ENCODE assay signal across 18 cellular contexts in the genomic region with DNA sequence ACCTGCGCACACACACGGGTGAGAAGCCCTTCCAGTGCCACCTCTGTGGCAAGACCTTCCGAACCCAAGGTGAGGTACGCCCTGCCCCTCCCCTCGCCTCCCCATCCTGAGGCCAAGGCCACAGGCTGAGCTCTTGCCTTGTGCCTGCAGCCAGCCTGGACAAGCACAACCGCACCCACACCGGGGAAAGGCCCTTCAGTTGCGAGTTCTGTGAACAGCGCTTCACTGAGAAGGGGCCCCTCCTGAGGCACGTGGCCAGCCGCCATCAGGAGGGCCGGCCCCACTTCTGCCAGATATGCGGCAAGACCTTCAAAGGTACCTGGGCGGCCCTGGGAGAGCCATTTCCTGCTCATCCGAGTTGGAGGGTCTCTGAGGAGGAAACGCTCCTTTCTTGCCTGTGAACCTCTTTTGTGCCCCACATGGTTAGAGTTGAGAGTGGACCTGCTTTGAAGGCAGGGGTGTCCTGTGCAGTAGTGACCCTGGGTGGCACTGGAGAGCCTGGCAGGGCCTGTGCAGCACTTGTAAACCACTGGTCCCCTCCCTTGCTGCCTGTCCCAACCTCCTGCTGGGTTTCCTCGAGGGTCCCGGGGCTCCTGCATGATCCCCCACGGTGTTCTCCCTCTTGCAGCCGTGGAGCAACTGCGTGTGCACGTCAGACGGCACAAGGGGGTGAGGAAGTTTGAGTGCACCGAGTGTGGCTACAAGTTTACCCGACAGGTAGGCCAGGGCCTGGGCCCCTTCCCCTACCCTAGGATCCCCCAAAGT. TPM values are rescaled to one million over a fixed set of nuclear protein-coding genes. Genes with fewer than 3 reads are reported as not detected.
DNase-seq lines count a peak whose midpoint lies in the region; ATAC-seq, FAIRE-seq and TF ChIP-seq lines count a peak whose summit lies in the region.
"Had no signal": no experiment of that assay in that cellular context is flagged by ENCODE, and none has a peak within 500 bp of the region (broad histone marks: within the 10 kb centered on the region; RNA-seq: fewer than 3 reads in every experiment).

No MANE protein-coding gene starts in this region.

- no peak for FAIRE-seq in bronchial epithelial cell (lab: Jason Lieb, UNC)
- FAIRE-seq: H54 had no signal

- H3K9me3 ChIP-seq in cardiac muscle cell (ENCODE audit: low read depth) = no peaks in the 10 kb centered on the region
- no peaks in the 10 kb centered on the region for H3K9me3 ChIP-seq in right atrium auricular region
- H3K9me3 ChIP-seq in lung (ENCODE audit: control insufficient read depth in 2 of 2, insufficient read depth in 1 of 2, low read length in 1 of 2) = no peaks in the 10 kb centered on the region
- peaks cover 1% of the 10 kb centered on the region for H3K9me3 ChIP-seq in thymus (ENCODE audit: control insufficient read depth)
- H3K9me3 ChIP-seq: spleen, thoracic aorta had no signal

- H3K27ac ChIP-seq in cardiac muscle cell = peak overlapping the region; percentile 38
- peak overlapping the region in 1 of 2 donors; percentile 27 for H3K27ac ChIP-seq in right atrium auricular region
- H3K27ac ChIP-seq in lung (ENCODE audit: low read depth in 1 of 2, low read length in 1 of 2) = no peak overlapping the region
- peak overlapping the region; percentile 18 for H3K27ac ChIP-seq in thymus (ENCODE audit: low read depth)

- H3K4me1 ChIP-seq in cardiac muscle cell (ENCODE audit: low read depth) (no peaks in the 10 kb centered on the region), right atrium auricular region (peaks cover 0 to 77% of the 10 kb centered on the region in 2 donors), lung (ENCODE audit: control insufficient read depth in 2 of 2, insufficient read depth in 2 of 2, low read length in 2 of 2) (peaks cover 0 to 5% of the 10 kb centered on the region in 2 donors), thymus (ENCODE audit: control insufficient read depth, insufficient read depth, low read length) (peaks cover 25% of the 10 kb centered on the region)

- TF ChIP-seq CTCF in cardiac muscle cell (IDR thresholded peaks at IDR 0.05; ENCODE audit: low read depth, low read length) (no peak), right atrium auricular region (IDR thresholded peaks at IDR 0.05) (no peak), bronchial epithelial cell (IDR thresholded peaks at IDR 0.05; ENCODE audit: insufficient read depth, low read length, severe bottlenecking) (no peak), lung (IDR thresholded peaks at IDR 0.05; ENCODE audit: control extremely low read depth, extremely low read depth) (no peak)

- peaks cover 45% of the 10 kb centered on the region for H3K36me3 ChIP-seq in cardiac muscle cell
- H3K36me3 ChIP-seq in right atrium auricular region = peaks cover 55% of the 10 kb centered on the region
- H3K36me3 ChIP-seq in bronchial epithelial cell (ENCODE audit: control insufficient read depth, insufficient read depth, low read length) = peaks cover 25% of the 10 kb centered on the region
- H3K36me3 ChIP-seq in lung (ENCODE audit: control insufficient read depth in 2 of 2, insufficient read depth in 2 of 2, low read length in 2 of 2) = peaks cover 0 to 45% of the 10 kb centered on the region in 2 donors
- peaks cover 52% of the 10 kb centered on the region for H3K36me3 ChIP-seq in thymus (ENCODE audit: control insufficient read depth, insufficient read depth)

- H3K4me3 ChIP-seq in cardiac muscle cell = no peak overlapping the region
- H3K4me3 ChIP-seq in right atrium auricular region = no peak overlapping the region
- H3K4me3 ChIP-seq in bronchial epithelial cell (ENCODE audit: low read depth, low read length) = no peak overlapping the region
- H3K4me3 ChIP-seq in lung = no peak overlapping the region
- no peak overlapping the region for H3K4me3 ChIP-seq in thymus (ENCODE audit: low read length)
- H3K4me3 ChIP-seq: spleen, thoracic aorta had no signal

- WGBS in lung, 2 donors = 78 to 82% methylated on average over 25 of the region's 25 CpGs
- WGBS in thymus = 92% methylated on average over 25 of the region's 25 CpGs

- ATAC-seq in lung (ENCODE audit: insufficient read depth, low FRiP score) (no peak), HG03457 (IDR thresholded peaks at IDR 0.05; ENCODE audit: unreplicated experiment) (no peak)
- ATAC-seq: T-cell had no signal

- no peak for DNase-seq in cardiac muscle cell (ENCODE audit: low read depth in 1 of 2, low spot score in 1 of 2)
- DNase-seq in right atrium auricular region (ENCODE audit: low spot score) = no peak
- DNase-seq in bronchial epithelial cell (ENCODE audit: low read depth) = peak; percentile 51
- peak; percentile 58 for DNase-seq in lung (ENCODE audit: low spot score)
- DNase-seq in germinal center (ENCODE audit: low spot score) = no peak
- no peak for DNase-seq in globus pallidus (ENCODE audit: low spot score)
- DNase-seq: activated CD4-positive, alpha-beta T cell treated with anti-CD3 and anti-CD28 coated beads for 48 hours; central memory CD4-positive, alpha-beta T cell; Karpas-422; NCI-H1694; NCI-H526 treated with DMSO at 0.1 percent for 48 hours; spleen; T-cell had no signal

- no peaks in the 10 kb centered on the region for H3K27me3 ChIP-seq in cardiac muscle cell
- H3K27me3 ChIP-seq in right atrium auricular region = no peaks in the 10 kb centered on the region
- no peaks in the 10 kb centered on the region for H3K27me3 ChIP-seq in bronchial epithelial cell (ENCODE audit: control insufficient read depth, insufficient read depth, low read length)
- H3K27me3 ChIP-seq in lung (ENCODE audit: control insufficient read depth, insufficient read depth) = no peaks in the 10 kb centered on the region
- H3K27me3 ChIP-seq in thymus (ENCODE audit: control insufficient read depth, insufficient read depth) = no peaks in the 10 kb centered on the region
- H3K27me3 ChIP-seq: spleen had no signal

RNA-seq across cellular contexts. Expression of gene ZBTB48, which starts 8.5 kb away (rescaled TPM):
- total RNA-seq in cardiac muscle cell (38.5 and 46.3 TPM in 2 replicates), right atrium auricular region (1 to 10 TPM; 4.0 to 9.0 TPM), bronchial epithelial cell (18.7 and 19.7 TPM in 2 replicates), lung (10 to 100 TPM; 21.6 to 41.3 TPM)
- polyA plus RNA-seq in cardiac muscle cell (22.4 and 28.8 TPM in 2 replicates), lung (10 to 100 TPM; 33.0 to 35.5 TPM), thymus (124 TPM)

RNA-seq across cellular contexts. Expression of gene KLHL21, which starts 14.4 kb away (rescaled TPM):
- 62.7 and 90.5 TPM in 2 replicates for total RNA-seq in cardiac muscle cell
- 37.3 and 40.6 TPM in 2 replicates for polyA plus RNA-seq in cardiac muscle cell
- 10 to 100 TPM; 61.6 to 83.0 TPM for total RNA-seq in right atrium auricular region
- total RNA-seq in bronchial epithelial cell = 30.2 and 38.7 TPM in 2 replicates
- 10 to 100 TPM; 16.0 to 31.3 TPM for total RNA-seq in lung
- polyA plus RNA-seq in lung = 10 to 100 TPM in 1 of 2 donors, 1 to 10 TPM in 1; 9.2 to 23.3 TPM
- 13.6 TPM for polyA plus RNA-seq in thymus

RNA-seq across cellular contexts. Expression of gene PHF13, which starts 25.2 kb away (rescaled TPM):
- total RNA-seq in cardiac muscle cell = 20.6 and 31.6 TPM in 2 replicates
- polyA plus RNA-seq in cardiac muscle cell = 16.8 and 25.9 TPM in 2 replicates
- 1 to 10 TPM; 5.0 to 8.1 TPM for total RNA-seq in right atrium auricular region
- 6.1 and 9.9 TPM in 2 replicates for total RNA-seq in bronchial epithelial cell
- total RNA-seq in lung = 10 to 100 TPM in 1 of 2 donors, 1 to 10 TPM in 1; 8.9 to 20.6 TPM
- polyA plus RNA-seq in lung = 1 to 10 TPM; 5.4 to 5.6 TPM
- 11.4 TPM for polyA plus RNA-seq in thymus

RNA-seq across cellular contexts. Expression of gene TAS1R1, which starts 33.2 kb away (rescaled TPM):
- total RNA-seq in cardiac muscle cell (not detected in 2 replicates), right atrium auricular region (not detected), bronchial epithelial cell (not detected in 2 replicates), lung (under 1 TPM; 0.21 to 0.51 TPM)
- polyA plus RNA-seq in cardiac muscle cell (0.17 TPM in 1 of 2 replicates, not detected in the other), lung (under 1 TPM; 0.02 to 0.08 TPM), thymus (not detected)
- total RNA-seq: lung microvascular endothelial cell, T-cell had no signal

RNA-seq across cellular contexts. Expression of gene NOL9, which starts 34.0 kb away (rescaled TPM):
- 22.4 and 33.2 TPM in 2 replicates for total RNA-seq in cardiac muscle cell
- 12.9 and 16.7 TPM in 2 replicates for polyA plus RNA-seq in cardiac muscle cell
- total RNA-seq in right atrium auricular region = 10 to 100 TPM; 15.4 to 15.6 TPM
- total RNA-seq in bronchial epithelial cell = 12.3 and 14.2 TPM in 2 replicates
- total RNA-seq in lung = 10 to 100 TPM; 26.4 to 29.4 TPM
- 1 to 10 TPM; 3.4 to 6.9 TPM for polyA plus RNA-seq in lung
- 8.6 TPM for polyA plus RNA-seq in thymus

Comparison
In these comparisons a context has a peak if more than half of its experiments do, and no peak if none do; other contexts are left out.
1. DNase-seq: peak in bronchial epithelial cell (single experiment) and lung (single experiment); none in cardiac muscle cell (0 of 2), right atrium auricular region (single experiment), germinal center (single experiment) and globus pallidus (single experiment).
2. H3K27ac ChIP-seq: peak in cardiac muscle cell (single experiment) and thymus (single experiment); none in lung (0 of 2).